In the genomic region with DNA sequence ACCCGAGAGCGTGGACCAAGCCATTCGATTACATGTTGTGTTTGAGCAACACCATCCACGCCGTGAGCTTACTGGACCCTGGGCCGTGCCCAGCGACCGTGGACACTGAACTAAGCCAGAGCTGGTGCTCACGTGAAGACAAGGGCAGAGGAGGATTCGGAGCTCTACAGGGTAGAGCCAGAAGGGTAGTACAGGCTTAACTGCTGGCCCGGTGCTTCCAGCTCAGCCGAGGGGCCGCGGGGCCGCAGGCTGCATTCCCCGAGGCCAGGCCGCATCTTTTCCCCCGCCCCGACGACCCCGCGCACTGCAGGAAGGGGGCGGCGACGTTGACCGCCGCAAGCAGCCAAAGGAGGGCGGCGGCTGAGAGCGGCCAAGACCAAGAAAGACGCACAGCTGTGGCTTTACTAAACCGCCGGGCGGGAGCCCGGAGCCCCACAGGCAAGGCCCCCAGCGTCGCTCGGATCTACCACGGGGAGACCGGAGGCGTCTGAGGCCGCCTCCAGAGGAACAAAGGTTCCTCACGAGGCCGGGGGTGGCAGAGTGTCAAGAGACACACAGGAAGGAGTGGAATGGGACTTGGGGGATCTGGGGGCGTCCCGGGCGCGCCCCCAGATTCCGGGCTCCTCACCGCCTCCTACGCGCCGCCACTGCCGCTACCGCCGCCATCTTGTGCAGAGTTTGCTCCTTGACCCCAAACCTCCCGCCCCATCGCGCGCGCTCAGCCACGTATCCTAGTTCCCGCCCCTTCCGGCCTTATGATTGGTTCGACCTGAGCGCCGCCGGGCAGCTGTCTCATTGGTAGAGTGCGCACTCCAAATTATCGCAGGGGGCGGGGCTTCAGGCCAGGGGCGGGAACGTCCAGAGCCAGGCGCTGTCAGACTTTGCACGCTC, we compare ENCODE assay signal across 8 cellular contexts. TPM values are rescaled to one million over a fixed set of nuclear protein-coding genes. Genes with fewer than 3 reads are reported as not detected.
DNase-seq lines count a peak whose midpoint lies in the region; ATAC-seq, FAIRE-seq and TF ChIP-seq lines count a peak whose summit lies in the region.

Gene GANAB, minus strand, starts transcription at position 680 of the 891 bp plus-strand sequence. Its CDS starts 14 bp downstream, at position 666.

- H2BK12ac ChIP-seq in H1 (ENCODE audit: low read depth, low read length) (0 out of 2 replicates have a peak within 1 kb of the TSS, but pooled peaks have one; percentile 2), mesenchymal stem cell (ENCODE audit: low read length in 2 of 2) (peak within 1 kb of the TSS in 1 of 2 experiments; percentile 71)

- ATAC-seq in GM21367 (IDR thresholded peaks at IDR 0.05; ENCODE audit: unreplicated experiment): peak; percentile 78

- H4K91ac ChIP-seq in H1 (replicated peaks; ENCODE audit: insufficient read length, low read length): peak within 1 kb of the TSS; percentile 89
- peak within 1 kb of the TSS; percentile 93 for H4K91ac ChIP-seq in mesenchymal stem cell (ENCODE audit: low read length)

- H3K79me1 ChIP-seq in H1 (ENCODE audit: low read depth, low read length) (peaks cover 8% of the 10 kb centered on the region), mesenchymal stem cell (replicated peaks; ENCODE audit: low read length, poor library complexity, severe bottlenecking) (peaks cover 21% of the 10 kb centered on the region)

- CTCF ChIA-PET in H1 (lab: Charles Lee; ENCODE audit: partially characterized antibody): interaction anchor here (0.6 to 1.4 kb wide), 8 partner anchors 8 to 1290 kb away, joined by 3 to 12 read pairs (median 3); partner anchors contain the start of genes C11orf98 and CSKMT

- no peak within 1 kb of the TSS for H3K14ac ChIP-seq in H1 (ENCODE audit: insufficient read length)
- H3K14ac ChIP-seq in mesenchymal stem cell (ENCODE audit: low read length in 2 of 2): peak within 1 kb of the TSS; percentile 19 to 45

- no peak for TF ChIP-seq EP300 in H1 (IDR thresholded peaks at IDR 0.05; ENCODE audit: borderline replicate concordance in 1 of 2, low read depth in 2 of 2, low read length in 2 of 2)

- peaks cover 7 to 47% of the 10 kb centered on the region in 2 experiments for H3K79me2 ChIP-seq in H1 (ENCODE audit: control insufficient read depth in 1 of 2, insufficient read depth in 2 of 2, low read length in 2 of 2)

- H3K4ac ChIP-seq in H1 (replicated peaks; ENCODE audit: insufficient read length, low read depth, low read length): peak within 1 kb of the TSS; percentile 92
- H3K4ac ChIP-seq in mesenchymal stem cell (ENCODE audit: low read depth in 1 of 2, low read length in 2 of 2): peak within 1 kb of the TSS; percentile 35 to 92

- DNase-seq in CMK (ENCODE audit: low read depth): peak; percentile 94
- peak; percentile 99 for DNase-seq in HTR-8/SVneo (ENCODE audit: insufficient read length, low spot score)
- peak; percentile 99 for DNase-seq in NOMO-1 treated with dmso at 0.1 percent for 144 hours (lab: John Stamatoyannopoulos, UW; ENCODE audit: unreplicated experiment)
- peak; percentile 97 to 99 (median 98) for DNase-seq in activated CD8-positive, alpha-beta memory T cell treated with anti-CD3 and anti-CD28 coated beads for 48 hours (ENCODE audit: low read depth in 2 of 3, low spot score in 2 of 3)
- peak; percentile 87 to 96 for DNase-seq in H1 (ENCODE audit: low read depth in 1 of 2, low spot score in 2 of 2)
- DNase-seq in mesenchymal stem cell: peak; percentile 98
- DNase-seq in stimulated activated CD8-positive, alpha-beta memory T cell treated with anti-CD3 and anti-CD28 coated beads, Interleukin-12 subunit alpha, Interleukin-12 subunit beta, amount 100 ng/mL, for 4 hours (ENCODE audit: low read depth): peak; percentile 98

- no peak for TF ChIP-seq CTCF in H1 (IDR thresholded peaks at IDR 0.05; ENCODE audit: control extremely low read depth in 1 of 3, insufficient read depth in 1 of 3, low read depth in 1 of 3, low read length in 3 of 3)

- H3K4me3 ChIP-seq in H1 (ENCODE audit: extremely low read depth in 1 of 4, insufficient read depth in 2 of 4, low read depth in 3 of 4, low read length in 4 of 4): peak within 1 kb of the TSS; percentile 71 to 99 (median 90)
- H3K4me3 ChIP-seq in mesenchymal stem cell (ENCODE audit: insufficient read depth in 1 of 2, low read depth in 1 of 2, low read length in 2 of 2): peak within 1 kb of the TSS; percentile 71 to 95

- no peak for FAIRE-seq in HTR-8/SVneo (lab: Jason Lieb, UNC)
- no peak for FAIRE-seq in H1 (lab: Jason Lieb, UNC)

- no peaks in the 10 kb centered on the region for H3K27me3 ChIP-seq in H1 (replicated peaks in 1 of 4; ENCODE audit: control insufficient read depth in 3 of 4, extremely low read depth in 1 of 4, insufficient read depth in 3 of 4, low read length in 3 of 4)
- no peaks in the 10 kb centered on the region for H3K27me3 ChIP-seq in mesenchymal stem cell (ENCODE audit: control insufficient read depth in 1 of 2, insufficient read depth in 1 of 2, low read length in 2 of 2)

- H3K4me2 ChIP-seq in H1 (ENCODE audit: insufficient read depth in 1 of 2, low read depth in 2 of 2, low read length in 2 of 2) (peak within 1 kb of the TSS; percentile 78 to 81), mesenchymal stem cell (ENCODE audit: low read length, poor library complexity, severe bottlenecking) (peak within 1 kb of the TSS; percentile 51)

- peaks cover 3 to 18% of the 10 kb centered on the region in 2 experiments for H4K20me1 ChIP-seq in H1 (replicated peaks in 1 of 2; ENCODE audit: control insufficient read depth in 1 of 2, insufficient read depth in 2 of 2, low read length in 2 of 2)

- POLR2A ChIA-PET in H1 (lab: Charles Lee; ENCODE audit: partially characterized antibody): interaction anchor here (0.5 to 50.4 kb wide), 20 partner anchors 9 to 209 kb away, joined by 3 to 2041 read pairs (median 6); partner anchors contain the start of genes B3GAT3, BSCL2, C11orf98 and CSKMT

- H4K8ac ChIP-seq in H1 (ENCODE audit: extremely low read depth, insufficient read depth, low read length) (peak within 1 kb of the TSS; percentile 98), mesenchymal stem cell (ENCODE audit: low read length) (peak within 1 kb of the TSS; percentile 94)

- peak within 1 kb of the TSS; percentile 87 for H4K5ac ChIP-seq in H1 (ENCODE audit: insufficient read length, low read depth, low read length)

- H2BK120ac ChIP-seq in H1 (replicated peaks; ENCODE audit: low read depth, low read length): no peak within 1 kb of the TSS
- peak within 1 kb of the TSS; percentile 82 for H2BK120ac ChIP-seq in mesenchymal stem cell (ENCODE audit: low read depth, low read length)

- H3K36me3 ChIP-seq in H1 (ENCODE audit: control insufficient read depth in 2 of 4, insufficient read depth in 4 of 4, low read length in 3 of 4) (peaks cover 0 to 28% (median 7%) of the 10 kb centered on the region in 4 experiments; a peak in 6 of 8 replicates), mesenchymal stem cell (ENCODE audit: control insufficient read depth in 1 of 2, insufficient read depth in 2 of 2, low read depth in 1 of 2, low read length in 2 of 2) (peaks cover 45 to 50% of the 10 kb centered on the region in 2 experiments)

- no peak for TF ChIP-seq RAD21 in H1 (IDR thresholded peaks at IDR 0.05 in 1 of 2, conservative IDR thresholded peaks at IDR 0.05 in 1 of 2; ENCODE audit: low read depth in 2 of 2, low read length in 2 of 2)

- H3K18ac ChIP-seq in H1 (ENCODE audit: extremely low read depth, low read length): peak within 1 kb of the TSS; percentile 34
- H3K18ac ChIP-seq in mesenchymal stem cell (ENCODE audit: low read depth in 1 of 2, low read length in 2 of 2): peak within 1 kb of the TSS; percentile 22 to 89

- H2BK15ac ChIP-seq in H1 (ENCODE audit: low read length) (no peak within 1 kb of the TSS), mesenchymal stem cell (ENCODE audit: low read depth, poor library complexity, severe bottlenecking) (peak within 1 kb of the TSS; percentile 76)

- H2AFZ ChIP-seq in H1 (ENCODE audit: low read length) (no peak within 1 kb of the TSS), mesenchymal stem cell (ENCODE audit: low read depth, low read length) (no peak within 1 kb of the TSS)

- H3K23ac ChIP-seq in H1 (ENCODE audit: insufficient read length) (no peak within 1 kb of the TSS), mesenchymal stem cell (ENCODE audit: low read length in 2 of 2) (no peak within 1 kb of the TSS)

- peak within 1 kb of the TSS; percentile 79 for H2BK5ac ChIP-seq in H1 (ENCODE audit: low read depth, low read length)
- H2BK5ac ChIP-seq in mesenchymal stem cell (ENCODE audit: low read depth, low read length, poor library complexity, severe bottlenecking): peak within 1 kb of the TSS; percentile 96

- H2AK5ac ChIP-seq in H1 (ENCODE audit: low read depth, low read length) (no peak within 1 kb of the TSS), mesenchymal stem cell (ENCODE audit: low read length, severe bottlenecking) (peak within 1 kb of the TSS; percentile 89)

- peak within 1 kb of the TSS; percentile 76 to 97 (median 94) for H3K9ac ChIP-seq in H1 (replicated peaks in 1 of 4; ENCODE audit: extremely low read depth in 1 of 4, low read depth in 3 of 4, low read length in 3 of 4)
- H3K9ac ChIP-seq in mesenchymal stem cell (ENCODE audit: low read length): peak within 1 kb of the TSS; percentile 99

- peaks cover 5% of the 10 kb centered on the region; the same call in 1 of the 2 replicates for H3K23me2 ChIP-seq in H1 (ENCODE audit: low read depth, low read length)

- H3K4me1 ChIP-seq in H1 (replicated peaks in 1 of 4; ENCODE audit: control insufficient read depth in 3 of 4, insufficient read depth in 4 of 4, low read length in 3 of 4) (no peaks in the 10 kb centered on the region; a peak in 2 of 7 replicates), mesenchymal stem cell (ENCODE audit: control insufficient read depth, insufficient read depth, low read depth, low read length) (peaks cover 14% of the 10 kb centered on the region)

- 2% methylated on average over 61 of the region's 75 CpGs; no CpG with 5 or more reads in 1 of the 2 experiments for WGBS in H1 (ENCODE audit: extremely low coverage in 1 of 2, insufficient coverage in 1 of 2, insufficient read length in 1 of 2, insufficient replicate concordance in 2 of 2, low coverage in 1 of 2, low lambda C conversion rate in 2 of 2, missing lambda C conversion rate in 1 of 2), 2 experiments
- 2% methylated on average over 69 of the region's 75 CpGs for WGBS in mesenchymal stem cell

- H3K27ac ChIP-seq in H1 (ENCODE audit: low read depth, low read length) (peak within 1 kb of the TSS; percentile 90), mesenchymal stem cell (ENCODE audit: low read length, poor library complexity, severe bottlenecking) (peak within 1 kb of the TSS; percentile 95)

- no peaks in the 10 kb centered on the region for H3K9me3 ChIP-seq in H1 (ENCODE audit: insufficient read depth in 2 of 2, low read depth in 1 of 2, low read length in 1 of 2)
- H3K9me3 ChIP-seq in mesenchymal stem cell (ENCODE audit: control insufficient read depth, low read length): no peaks in the 10 kb centered on the region

- TF ChIP-seq POLR2A in H1 (IDR thresholded peaks at IDR 0.05; ENCODE audit: control extremely low read depth in 1 of 2, low read depth in 2 of 2, low read length in 2 of 2): peak; percentile 82 to 99

- H2BK20ac ChIP-seq in H1 (ENCODE audit: low read length): no peak within 1 kb of the TSS

- peak within 1 kb of the TSS; percentile 96 for H3K56ac ChIP-seq in H1 (replicated peaks; ENCODE audit: insufficient read length, low read depth, low read length)

RNA-seq across cellular contexts. Expression of gene GANAB, which starts in this region (rescaled TPM):
- 326 and 330 TPM in 2 replicates for total RNA-seq in H1 (2021; fragmentation: NEBNext Ultra II Directional; extraction: Animal tissue kit (Norgen Biotek cat#: 25700))
- polyA plus RNA-seq in H1 (2011; rRNA removed): 289 and 297 TPM in 2 replicates
- polyA plus RNA-seq in H1 (2011; cell fraction: cytosol; rRNA removed): 275 TPM
- 508 TPM for polyA plus RNA-seq in H1 (2011; cell fraction: nucleus; rRNA removed)
- 262 to 319 TPM (median 285 TPM) in 4 replicates for polyA plus RNA-seq in H1 (2012, experiment 1 of 2)
- 291 TPM for polyA plus RNA-seq in H1 (2012, experiment 2 of 2)
- polyA plus RNA-seq in H1 (2013, experiment 1 of 2): 382 TPM
- 320 TPM for polyA plus RNA-seq in H1 (2013, experiment 2 of 2)
- 365 and 405 TPM in 2 replicates for polyA minus RNA-seq in H1 (2011; rRNA and poly(A)+ RNA removed)
- 182 TPM for polyA minus RNA-seq in H1 (2011; cell fraction: cytosol; rRNA and poly(A)+ RNA removed)
- polyA minus RNA-seq in H1 (2011; cell fraction: nucleus; rRNA and poly(A)+ RNA removed): 152 TPM
- polyA plus RNA-seq in mesenchymal stem cell (2013, experiment 1 of 2): 245 TPM
- 237 TPM for polyA plus RNA-seq in mesenchymal stem cell (2013, experiment 2 of 2)

Comparison
In these comparisons a context has a peak if more than half of its experiments do, and no peak if none do; other contexts are left out.
1. Peak in every context shown above with its lines: DNase-seq, ATAC-seq, H3K4me3 ChIP-seq and H3K27ac ChIP-seq.